In genomic region chr4:101347267-101347556, GRCh38 we compare ENCODE assay signal across 8 cellular contexts. TPM values are rescaled to one million over a fixed set of nuclear protein-coding genes. Genes with fewer than 3 reads are reported as not detected.
DNase-seq lines count a peak whose midpoint lies in the region; ATAC-seq, FAIRE-seq and TF ChIP-seq lines count a peak whose summit lies in the region.

Gene PPP3CA, minus strand, starts transcription at chr4:101347526.

- peak within 1 kb of the TSS; percentile 90 for H2AFZ ChIP-seq in astrocyte (ENCODE audit: low read depth, low read length)

- peaks cover 32% of the 10 kb centered on the region for H3K27me3 Mint-ChIP-seq in activated T-cell treated with anti-CD3 and anti-CD28 coated beads, Interleukin-2, amount 50 U/mL, for 24 hours
- H3K27me3 Mint-ChIP-seq in astrocyte (ENCODE audit: low read depth, unreplicated experiment) = no peaks in the 10 kb centered on the region

- peaks cover 40% of the 10 kb centered on the region for H3K79me2 ChIP-seq in astrocyte (ENCODE audit: insufficient read depth, low read length)

- intact Hi-C loops in kidney (cut with DNase I) = no loop called here

- H3K4me2 ChIP-seq in astrocyte (ENCODE audit: low read length) = peak within 1 kb of the TSS; percentile 97

- H3K9ac ChIP-seq in astrocyte (ENCODE audit: low read length) = peak within 1 kb of the TSS; percentile 86
- peak within 1 kb of the TSS; percentile 89 to 95 for H3K9ac ChIP-seq in kidney (ENCODE audit: low read length in 2 of 2)
- H3K9ac ChIP-seq in subcutaneous abdominal adipose tissue (ENCODE audit: low read length in 5 of 5) = peak within 1 kb of the TSS; percentile 12 to 95 (median 86)

- H3K27ac ChIP-seq in astrocyte (ENCODE audit: low read depth, low read length) (peak within 1 kb of the TSS; percentile 85), kidney (ENCODE audit: low read depth in 2 of 2, low read length in 2 of 2) (peak within 1 kb of the TSS; percentile 96 to 98), subcutaneous abdominal adipose tissue (ENCODE audit: low read depth, low read length) (peak within 1 kb of the TSS; percentile 94)

- no peaks in the 10 kb centered on the region for H3K9me3 ChIP-seq in astrocyte (ENCODE audit: insufficient read depth, low read depth, low read length)
- H3K9me3 ChIP-seq in kidney (ENCODE audit: control insufficient read depth in 1 of 2, low read length in 2 of 2) = no peaks in the 10 kb centered on the region
- no peaks in the 10 kb centered on the region for H3K9me3 ChIP-seq in subcutaneous abdominal adipose tissue (ENCODE audit: control insufficient read depth in 5 of 5, low read length in 5 of 5)

- peak within 1 kb of the TSS; percentile 93 for H3K27ac Mint-ChIP-seq in activated T-cell treated with anti-CD3 and anti-CD28 coated beads, Interleukin-2, amount 50 U/mL, for 24 hours
- peak within 1 kb of the TSS; percentile 95 for H3K27ac Mint-ChIP-seq in astrocyte (ENCODE audit: unreplicated experiment)

- FAIRE-seq in astrocyte (lab: Jason Lieb, UNC) = no peak
- no peak for FAIRE-seq in kidney (lab: Jason Lieb, UNC)

- H3K36me3 ChIP-seq in astrocyte (ENCODE audit: insufficient read depth, low read length) (no peaks in the 10 kb centered on the region), kidney (ENCODE audit: control insufficient read depth in 1 of 2, insufficient read depth in 2 of 2, low read length in 2 of 2) (no peaks in the 10 kb centered on the region), subcutaneous abdominal adipose tissue (ENCODE audit: control insufficient read depth in 5 of 5, insufficient read depth in 5 of 5, low read length in 5 of 5) (no peaks in the 10 kb centered on the region)

- peaks cover 15% of the 10 kb centered on the region for H3K4me1 ChIP-seq in astrocyte (ENCODE audit: insufficient read depth, low read length)
- H3K4me1 ChIP-seq in kidney (ENCODE audit: control insufficient read depth in 1 of 2, insufficient read depth in 1 of 2, low read depth in 1 of 2, low read length in 2 of 2) = peaks cover 5 to 11% of the 10 kb centered on the region in 2 donors
- H3K4me1 ChIP-seq in subcutaneous abdominal adipose tissue (ENCODE audit: control insufficient read depth in 5 of 5, insufficient read depth in 5 of 5, low read length in 5 of 5) = peaks cover 0 to 40% (median 29%) of the 10 kb centered on the region in 5 donors

- H3K9me3 Mint-ChIP-seq in activated T-cell treated with anti-CD3 and anti-CD28 coated beads, Interleukin-2, amount 50 U/mL, for 24 hours = no peaks in the 10 kb centered on the region
- no peaks in the 10 kb centered on the region for H3K9me3 Mint-ChIP-seq in astrocyte (ENCODE audit: unreplicated experiment)

- H3K27me3 ChIP-seq in astrocyte (ENCODE audit: insufficient read depth, low read length) = no peaks in the 10 kb centered on the region
- no peaks in the 10 kb centered on the region for H3K27me3 ChIP-seq in subcutaneous abdominal adipose tissue (ENCODE audit: control insufficient read depth in 5 of 5, insufficient read depth in 4 of 5, low read length in 5 of 5)

- peaks cover 40% of the 10 kb centered on the region for H3K4me1 Mint-ChIP-seq in activated T-cell treated with anti-CD3 and anti-CD28 coated beads, Interleukin-2, amount 50 U/mL, for 24 hours (ENCODE audit: low read depth)
- H3K4me1 Mint-ChIP-seq in astrocyte (ENCODE audit: low read depth, unreplicated experiment) = peaks cover 13% of the 10 kb centered on the region

- peaks cover 9% of the 10 kb centered on the region for H3K36me3 Mint-ChIP-seq in activated T-cell treated with anti-CD3 and anti-CD28 coated beads, Interleukin-2, amount 50 U/mL, for 24 hours (ENCODE audit: low read depth)
- H3K36me3 Mint-ChIP-seq in astrocyte (ENCODE audit: low read depth, unreplicated experiment) = peaks cover 3% of the 10 kb centered on the region

- peak; percentile 25 for ATAC-seq in HG03175 (IDR thresholded peaks at IDR 0.05; ENCODE audit: unreplicated experiment)

- DNase-seq in activated T-cell treated with anti-CD3 and anti-CD28 coated beads, Interleukin-2, amount 50 U/mL, for 24 hours = no peak
- no peak for DNase-seq in activated T-cell treated with anti-CD3 and anti-CD28 coated beads, Interleukin-2, amount 50 U/mL, for 48 hours
- DNase-seq in astrocyte (ENCODE audit: low read depth) = no peak
- DNase-seq in kidney = no peak
- no peak for DNase-seq in NCI-H1436 (lab: John Stamatoyannopoulos, UW)
- no peak for DNase-seq in NCI-H82 treated with DMSO at 0.1 percent for 48 hours (lab: John Stamatoyannopoulos, UW; ENCODE audit: unreplicated experiment)

- no peak for TF ChIP-seq CTCF in astrocyte (IDR thresholded peaks at IDR 0.05; ENCODE audit: insufficient read depth, low read depth, low read length)
- no peak for TF ChIP-seq CTCF in kidney (IDR thresholded peaks at IDR 0.05; ENCODE audit: borderline replicate concordance, extremely low read depth, insufficient read depth)

- peak within 1 kb of the TSS; percentile 81 for H3K4me3 ChIP-seq in astrocyte (ENCODE audit: insufficient read depth, low read depth, low read length)
- peak within 1 kb of the TSS; percentile 90 to 95 for H3K4me3 ChIP-seq in kidney (ENCODE audit: low read length in 2 of 2)
- H3K4me3 ChIP-seq in subcutaneous abdominal adipose tissue (ENCODE audit: low read depth in 1 of 5, low read length in 5 of 5) = peak within 1 kb of the TSS; percentile 80 to 95 (median 94)

- peak within 1 kb of the TSS; percentile 92 for H3K4me3 Mint-ChIP-seq in activated T-cell treated with anti-CD3 and anti-CD28 coated beads, Interleukin-2, amount 50 U/mL, for 24 hours
- peak within 1 kb of the TSS; percentile 98 for H3K4me3 Mint-ChIP-seq in astrocyte (ENCODE audit: unreplicated experiment)

- H4K20me1 ChIP-seq in astrocyte (ENCODE audit: insufficient read depth, low read length) = peaks cover 32% of the 10 kb centered on the region

RNA-seq across cellular contexts. Expression of gene PPP3CA, which starts in this region (rescaled TPM):
- total RNA-seq in astrocyte (101 and 103 TPM in 2 replicates), kidney (31.5 TPM)
- 6.9 TPM for polyA plus RNA-seq in kidney (ENCODE audit: insufficient read depth, low read depth, low replicate concordance)
